7 cellular contexts compared by ENCODE assay signal in the genomic region with DNA sequence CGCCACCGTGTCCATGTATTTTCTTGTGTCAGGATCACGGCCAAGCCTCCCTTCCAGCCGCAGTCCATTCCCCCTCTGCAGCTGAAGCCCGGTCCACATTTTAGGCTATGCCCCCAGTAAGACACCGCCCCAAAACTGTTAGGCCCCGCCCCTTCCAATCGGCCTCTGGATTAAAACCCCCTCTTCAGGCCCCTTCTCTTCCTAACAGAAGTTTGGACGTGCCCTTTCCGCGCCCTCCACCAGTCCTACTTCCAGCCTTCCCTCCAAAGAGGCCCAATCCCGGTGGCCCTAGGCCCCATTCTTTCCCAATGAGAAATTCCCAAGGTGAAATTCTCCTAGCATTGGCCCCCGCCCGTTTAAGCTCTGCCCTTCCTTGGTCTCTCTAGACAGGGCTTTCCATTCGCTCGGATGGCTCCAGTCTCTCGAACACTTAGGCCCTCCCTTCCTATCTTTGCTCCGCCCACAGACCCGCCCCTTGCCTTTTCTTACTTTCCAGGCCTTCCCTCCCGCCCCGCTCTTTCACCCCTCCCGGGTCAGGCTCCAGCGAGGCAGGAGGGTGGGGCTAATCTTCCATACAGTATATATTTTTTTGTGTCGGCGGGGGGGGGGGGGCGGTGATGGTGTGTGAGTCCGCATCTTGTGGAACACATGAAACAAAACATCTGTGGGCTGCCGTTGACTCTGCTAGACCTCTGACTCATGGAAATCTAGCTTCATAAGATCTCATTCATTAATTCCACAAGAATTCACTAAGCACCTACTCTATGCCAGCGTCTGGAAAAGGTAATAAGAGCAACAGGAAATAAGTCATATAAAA. TPM values are rescaled to one million over a fixed set of nuclear protein-coding genes. Genes with fewer than 3 reads are reported as not detected.
DNase-seq lines count a peak whose midpoint lies in the region; ATAC-seq and TF ChIP-seq lines count a peak whose summit lies in the region.

No MANE protein-coding gene starts in this region.

- H3K4me1 ChIP-seq in HEK293 (ENCODE audit: control insufficient read depth, insufficient read depth, low read length) (peaks cover 13% of the 10 kb centered on the region), Peyer's patch (peaks cover 0 to 14% (median 5%) of the 10 kb centered on the region in 4 donors), vagina (peaks cover 48% of the 10 kb centered on the region)

- H3K4me3 ChIP-seq in HEK293 (ENCODE audit: low read depth, low read length) (no peak overlapping the region), Peyer's patch (peak overlapping the region; percentile 62 to 83 (median 64)), vagina (peak overlapping the region; percentile 53 to 62)

- TF ChIP-seq CTCF in HEK293 (tag by site-specific recombination; IDR thresholded peaks at IDR 0.05) (no peak), Peyer's patch (IDR thresholded peaks at IDR 0.05) (no peak), vagina (IDR thresholded peaks at IDR 0.05) (no peak)

- TF ChIP-seq POLR2A in Peyer's patch (IDR thresholded peaks at IDR 0.05) (peak; percentile 81 to 86), vagina (IDR thresholded peaks at IDR 0.05) (no peak)

- H3K36me3 ChIP-seq in HEK293 (ENCODE audit: control insufficient read depth in 2 of 2, insufficient read depth in 1 of 2, low read length in 2 of 2), result peaks cover 9 to 12% of the 10 kb centered on the region in 2 experiments; a peak in 2 of 3 replicates
- H3K36me3 ChIP-seq in Peyer's patch, result peaks cover 0 to 14% (median 0%) of the 10 kb centered on the region in 3 donors
- H3K36me3 ChIP-seq in vagina, result peaks cover 0 to 13% of the 10 kb centered on the region in 2 donors

- peak; percentile 67 for ATAC-seq in Right ventricle myocardium superior (ENCODE audit: poor library complexity)

- DNase-seq in Peyer's patch (peak; percentile 79 to 97 (median 97)), Right ventricle myocardium superior (peak; percentile 92), retina (peak; percentile 58), vagina (ENCODE audit: extremely low spot score in 2 of 2) (no peak), NK-92 (lab: John Stamatoyannopoulos, UW; ENCODE audit: unreplicated experiment) (no peak)
- DNase-seq in activated naive CD4-positive, alpha-beta T cell treated with Interleukin-2 at 50 U/mL for 16 hours, result peak; percentile 98

- H3K27me3 ChIP-seq in Peyer's patch (no peaks in the 10 kb centered on the region), vagina (no peaks in the 10 kb centered on the region)

- POLR2A ChIA-PET in HEK293 (lab: Yijun Ruan, JAX), result interaction anchor here (0.6 to 0.7 kb wide), 3 partner anchors 11 to 649 kb away, joined by 4 to 7 read pairs (median 4); no protein-coding TSS in a partner anchor

- CTCF ChIA-PET in HEK293 (lab: Yijun Ruan, JAX), result interaction anchor here (0.6 to 3.1 kb wide), 4 partner anchors 13 to 95 kb away, joined by 3 to 42 read pairs (median 20); a partner anchor contains a TSS

- H3K27ac ChIP-seq in HEK293 (ENCODE audit: extremely low read depth, low read depth, low read length), result peak overlapping the region; percentile 27
- peak overlapping the region; percentile 81 to 98 (median 90) for H3K27ac ChIP-seq in Peyer's patch
- H3K27ac ChIP-seq in vagina, result peak overlapping the region; percentile 84

- intact Hi-C loops in Right ventricle myocardium superior (cut with DNase I) (no loop called here), vagina (cut with DNase I) (loop anchor here (5.0 kb wide), 1 partner anchor 773 kb away; no protein-coding TSS in a partner anchor)

- H3K9me3 ChIP-seq in HEK293 (ENCODE audit: control insufficient read depth, insufficient read depth, low read depth, low read length) (no peaks in the 10 kb centered on the region), Peyer's patch (no peaks in the 10 kb centered on the region), vagina (no peaks in the 10 kb centered on the region)

TF ChIP-seq in HEK293, 187 proteins besides CTCF, POLR2A, EP300 and RAD21 (continues in another document):
- 0 out of 2 replicates have a peak, but pooled peaks have one; percentile 23 for TF ChIP-seq ZNF596 (tag by site-specific recombination; IDR thresholded peaks at IDR 0.05)
- 0 out of 2 replicates have a peak, but pooled peaks have one; percentile 38 for TF ChIP-seq REPIN1 (tag by site-specific recombination; IDR thresholded peaks at IDR 0.05; ENCODE audit: low read depth)
- no peak for TF ChIP-seq ZNF544 (tag by site-specific recombination; IDR thresholded peaks at IDR 0.05)
- TF ChIP-seq, protein P1, sequence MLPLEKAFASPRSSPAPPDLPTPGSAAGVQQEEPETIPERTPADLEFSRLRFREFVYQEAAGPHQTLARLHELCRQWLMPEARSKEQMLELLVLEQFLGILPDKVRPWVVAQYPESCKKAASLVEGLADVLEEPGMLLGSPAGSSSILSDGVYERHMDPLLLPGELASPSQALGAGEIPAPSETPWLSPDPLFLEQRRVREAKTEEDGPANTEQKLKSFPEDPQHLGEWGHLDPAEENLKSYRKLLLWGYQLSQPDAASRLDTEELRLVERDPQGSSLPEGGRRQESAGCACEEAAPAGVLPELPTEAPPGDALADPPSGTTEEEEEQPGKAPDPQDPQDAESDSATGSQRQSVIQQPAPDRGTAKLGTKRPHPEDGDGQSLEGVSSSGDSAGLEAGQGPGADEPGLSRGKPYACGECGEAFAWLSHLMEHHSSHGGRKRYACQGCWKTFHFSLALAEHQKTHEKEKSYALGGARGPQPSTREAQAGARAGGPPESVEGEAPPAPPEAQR (tag by site-specific recombination; IDR thresholded peaks at IDR 0.05), result no peak
- TF ChIP-seq, protein P2, sequence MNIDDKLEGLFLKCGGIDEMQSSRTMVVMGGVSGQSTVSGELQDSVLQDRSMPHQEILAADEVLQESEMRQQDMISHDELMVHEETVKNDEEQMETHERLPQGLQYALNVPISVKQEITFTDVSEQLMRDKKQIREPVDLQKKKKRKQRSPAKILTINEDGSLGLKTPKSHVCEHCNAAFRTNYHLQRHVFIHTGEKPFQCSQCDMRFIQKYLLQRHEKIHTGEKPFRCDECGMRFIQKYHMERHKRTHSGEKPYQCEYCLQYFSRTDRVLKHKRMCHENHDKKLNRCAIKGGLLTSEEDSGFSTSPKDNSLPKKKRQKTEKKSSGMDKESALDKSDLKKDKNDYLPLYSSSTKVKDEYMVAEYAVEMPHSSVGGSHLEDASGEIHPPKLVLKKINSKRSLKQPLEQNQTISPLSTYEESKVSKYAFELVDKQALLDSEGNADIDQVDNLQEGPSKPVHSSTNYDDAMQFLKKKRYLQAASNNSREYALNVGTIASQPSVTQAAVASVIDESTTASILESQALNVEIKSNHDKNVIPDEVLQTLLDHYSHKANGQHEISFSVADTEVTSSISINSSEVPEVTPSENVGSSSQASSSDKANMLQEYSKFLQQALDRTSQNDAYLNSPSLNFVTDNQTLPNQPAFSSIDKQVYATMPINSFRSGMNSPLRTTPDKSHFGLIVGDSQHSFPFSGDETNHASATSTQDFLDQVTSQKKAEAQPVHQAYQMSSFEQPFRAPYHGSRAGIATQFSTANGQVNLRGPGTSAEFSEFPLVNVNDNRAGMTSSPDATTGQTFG (tag by site-specific recombination; IDR thresholded peaks at IDR 0.05; ENCODE audit: borderline replicate concordance), result no peak
- no peak; the same call in 1 of the 2 replicates for TF ChIP-seq RBAK (tag by site-specific recombination; IDR thresholded peaks at IDR 0.05)
- TF ChIP-seq, protein P3, sequence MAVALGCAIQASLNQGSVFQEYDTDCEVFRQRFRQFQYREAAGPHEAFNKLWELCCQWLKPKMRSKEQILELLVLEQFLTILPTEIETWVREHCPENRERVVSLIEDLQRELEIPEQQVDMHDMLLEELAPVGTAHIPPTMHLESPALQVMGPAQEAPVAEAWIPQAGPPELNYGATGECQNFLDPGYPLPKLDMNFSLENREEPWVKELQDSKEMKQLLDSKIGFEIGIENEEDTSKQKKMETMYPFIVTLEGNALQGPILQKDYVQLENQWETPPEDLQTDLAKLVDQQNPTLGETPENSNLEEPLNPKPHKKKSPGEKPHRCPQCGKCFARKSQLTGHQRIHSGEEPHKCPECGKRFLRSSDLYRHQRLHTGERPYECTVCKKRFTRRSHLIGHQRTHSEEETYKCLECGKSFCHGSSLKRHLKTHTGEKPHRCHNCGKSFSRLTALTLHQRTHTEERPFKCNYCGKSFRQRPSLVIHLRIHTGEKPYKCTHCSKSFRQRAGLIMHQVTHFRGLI (tag by site-specific recombination; IDR thresholded peaks at IDR 0.05), result peak; percentile 24; the same call in 1 of the 2 replicates
- no peak for TF ChIP-seq ZNF292 (tag by site-specific recombination; IDR thresholded peaks at IDR 0.05; ENCODE audit: borderline replicate concordance, low read depth)
- TF ChIP-seq ZNF521 (tag by site-specific recombination; IDR thresholded peaks at IDR 0.05), result no peak
- TF ChIP-seq ZNF837 (tag by site-specific recombination; IDR thresholded peaks at IDR 0.05), result no peak
- no peak for TF ChIP-seq ZNF248 (tag by site-specific recombination; IDR thresholded peaks at IDR 0.05)
- TF ChIP-seq ZNF530 (tag by site-specific recombination; IDR thresholded peaks at IDR 0.05; ENCODE audit: low read depth), result no peak
- TF ChIP-seq, protein P4, sequence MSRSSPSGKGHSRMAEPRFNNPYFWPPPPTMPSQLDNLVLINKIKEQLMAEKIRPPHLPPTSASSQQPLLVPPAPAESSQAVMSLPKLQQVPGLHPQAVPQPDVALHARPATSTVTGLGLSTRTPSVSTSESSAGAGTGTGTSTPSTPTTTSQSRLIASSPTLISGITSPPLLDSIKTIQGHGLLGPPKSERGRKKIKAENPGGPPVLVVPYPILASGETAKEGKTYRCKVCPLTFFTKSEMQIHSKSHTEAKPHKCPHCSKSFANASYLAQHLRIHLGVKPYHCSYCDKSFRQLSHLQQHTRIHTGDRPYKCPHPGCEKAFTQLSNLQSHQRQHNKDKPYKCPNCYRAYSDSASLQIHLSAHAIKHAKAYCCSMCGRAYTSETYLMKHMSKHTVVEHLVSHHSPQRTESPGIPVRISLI (tag by site-specific recombination; IDR thresholded peaks at IDR 0.05), result no peak
- TF ChIP-seq, protein P5, sequence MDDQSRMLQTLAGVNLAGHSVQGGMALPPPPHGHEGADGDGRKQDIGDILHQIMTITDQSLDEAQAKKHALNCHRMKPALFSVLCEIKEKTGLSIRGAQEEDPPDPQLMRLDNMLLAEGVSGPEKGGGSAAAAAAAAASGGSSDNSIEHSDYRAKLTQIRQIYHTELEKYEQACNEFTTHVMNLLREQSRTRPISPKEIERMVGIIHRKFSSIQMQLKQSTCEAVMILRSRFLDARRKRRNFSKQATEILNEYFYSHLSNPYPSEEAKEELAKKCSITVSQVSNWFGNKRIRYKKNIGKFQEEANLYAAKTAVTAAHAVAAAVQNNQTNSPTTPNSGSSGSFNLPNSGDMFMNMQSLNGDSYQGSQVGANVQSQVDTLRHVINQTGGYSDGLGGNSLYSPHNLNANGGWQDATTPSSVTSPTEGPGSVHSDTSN (CRISPR knock-in tag; IDR thresholded peaks at IDR 0.05), result no peak
- no peak for TF ChIP-seq ZNF140 (tag by site-specific recombination; IDR thresholded peaks at IDR 0.05)

RNA-seq across cellular contexts. Expression of a gene that starts 13.6 kb away (rescaled TPM):
- total RNA-seq in Peyer's patch, result 100 to 1,000 TPM; 164 to 484 (median 329) TPM
- total RNA-seq in Right ventricle myocardium superior, result 296 TPM
- 983 TPM for total RNA-seq in vagina

RNA-seq across cellular contexts. Expression of a gene that starts 38.1 kb away (rescaled TPM):
- total RNA-seq in Peyer's patch (100 to 1,000 TPM in 2 of 4 donors, 10 to 100 TPM in 2; 73.4 to 121 (median 99.9) TPM), Right ventricle myocardium superior (15.7 TPM), vagina (51.6 TPM)

Comparison
In these comparisons a context has a peak if more than half of its experiments do, and no peak if none do; other contexts are left out.
1. H3K27ac ChIP-seq: peak in every context shown above with its lines; median percentile 90 in Peyer's patch; 84 in vagina; 27 in HEK293.
2. DNase-seq: peak in Peyer's patch (3 of 3), activated naive CD4-positive, alpha-beta T cell treated with Interleukin-2 at 50 U/mL for 16 hours (single experiment), Right ventricle myocardium superior (single experiment) and retina (single experiment); none in vagina (0 of 2) and NK-92 (single experiment).
3. POLR2A ChIP-seq: peak in Peyer's patch (2 of 2); none in vagina (0 of 2).